ENCODE assay signal across 8 cellular contexts in genomic region chr19:47610902-47611301, GRCh38. TPM values are rescaled to one million over a fixed set of nuclear protein-coding genes. Genes with fewer than 3 reads are reported as not detected.
DNase-seq lines count a peak whose midpoint lies in the region; TF ChIP-seq lines count a peak whose summit lies in the region.

No MANE protein-coding gene starts in this region.

- no peak for TF ChIP-seq RAD21 in liver (IDR thresholded peaks at IDR 0.05)

- H3K4me1 ChIP-seq in liver (ENCODE audit: control insufficient read depth in 4 of 4, insufficient read depth in 4 of 4, low read length in 3 of 4), result peaks cover 7 to 22% (median 14%) of the 10 kb centered on the region in 4 donors

- H3K36me3 ChIP-seq in liver (ENCODE audit: control insufficient read depth in 4 of 4, insufficient read depth in 3 of 4, low read depth in 1 of 4, low read length in 3 of 4), result no peaks in the 10 kb centered on the region

- no peaks in the 10 kb centered on the region for H3K27me3 ChIP-seq in liver (ENCODE audit: control insufficient read depth in 4 of 4, insufficient read depth in 4 of 4, low read length in 3 of 4)

- POLR2A ChIA-PET in activated CD4-positive, alpha-beta T cell treated with anti-CD3 and anti-CD28 coated beads, Interleukin-2, amount 10 ng/mL, durations not matched to agents 7 days and 5 days (lab: Charles Lee), result no interaction called here

- H3K36me3 Mint-ChIP-seq in activated CD4-positive, alpha-beta T cell treated with anti-CD3 and anti-CD28 coated beads, Interleukin-2, amount 10 ng/mL, durations not matched to agents 7 days and 5 days (ENCODE audit: low read depth), result peaks cover 32% of the 10 kb centered on the region

- TF ChIP-seq CTCF in liver (IDR thresholded peaks at IDR 0.05; ENCODE audit: low read depth, low read length, missing input control), result no peak

- H3K4me3 Mint-ChIP-seq in activated CD4-positive, alpha-beta T cell treated with anti-CD3 and anti-CD28 coated beads, Interleukin-2, amount 10 ng/mL, durations not matched to agents 7 days and 5 days, result peak overlapping the region; percentile 73

- peak overlapping the region; percentile 87 for H3K27ac Mint-ChIP-seq in activated CD4-positive, alpha-beta T cell treated with anti-CD3 and anti-CD28 coated beads, Interleukin-2, amount 10 ng/mL, durations not matched to agents 7 days and 5 days

- peaks cover 2% of the 10 kb centered on the region for H3K9me3 Mint-ChIP-seq in activated CD4-positive, alpha-beta T cell treated with anti-CD3 and anti-CD28 coated beads, Interleukin-2, amount 10 ng/mL, durations not matched to agents 7 days and 5 days

- H3K27me3 Mint-ChIP-seq in activated CD4-positive, alpha-beta T cell treated with anti-CD3 and anti-CD28 coated beads, Interleukin-2, amount 10 ng/mL, durations not matched to agents 7 days and 5 days, result no peaks in the 10 kb centered on the region

- no peak overlapping the region for H3K9ac ChIP-seq in liver (ENCODE audit: low read depth in 1 of 2, low read length in 2 of 2)

- peak overlapping the region in 1 of 3 donors; percentile 94 for H3K4me3 ChIP-seq in liver (ENCODE audit: low read depth in 1 of 3, low read length in 3 of 3)

- H3K4me1 Mint-ChIP-seq in activated CD4-positive, alpha-beta T cell treated with anti-CD3 and anti-CD28 coated beads, Interleukin-2, amount 10 ng/mL, durations not matched to agents 7 days and 5 days, result peaks cover 33% of the 10 kb centered on the region

- 57% methylated on average over 7 of the region's 7 CpGs for WGBS in liver

- DNase-seq in activated CD4-positive, alpha-beta T cell treated with anti-CD3 and anti-CD28 coated beads, Interleukin-2, amount 10 ng/mL, durations not matched to agents 7 days and 5 days, result no peak
- no peak for DNase-seq in activated CD4-positive, alpha-beta T cell treated with anti-CD3 and anti-CD28 coated beads for 1 hour
- DNase-seq in amygdala (lab: John Stamatoyannopoulos, UW) (no peak), cerebellum (ENCODE audit: low spot score) (no peak)
- DNase-seq in stimulated activated CD4-positive, alpha-beta T cell treated with anti-CD3 and anti-CD28 coated beads, Interleukin-2, amount 100 ng/mL, for 48 hours, result no peak

- H3K9me3 ChIP-seq in liver (ENCODE audit: control insufficient read depth in 4 of 4, low read length in 3 of 4), result no peaks in the 10 kb centered on the region

- H3K27ac ChIP-seq in angular gyrus (ENCODE audit: low read depth, low read length), result peak overlapping the region; percentile 82
- peak overlapping the region; percentile 81 to 87 for H3K27ac ChIP-seq in liver (ENCODE audit: low read depth in 1 of 2, low read length in 2 of 2)
- H3K27ac ChIP-seq in temporal lobe (ENCODE audit: low read depth, low read length), result peak overlapping the region; percentile 72

- CTCF ChIA-PET in activated CD4-positive, alpha-beta T cell treated with anti-CD3 and anti-CD28 coated beads, Interleukin-2, amount 10 ng/mL, durations not matched to agents 7 days and 5 days (lab: Charles Lee), result interaction anchor here (0.6 to 2.2 kb wide), 9 partner anchors 10 to 174 kb away, joined by 3 to 11 read pairs (median 3); partner anchors contain the start of gene KPTN

TF ChIP-seq in liver, 16 proteins besides CTCF, POLR2A, EP300 and RAD21:
- no peak for TF ChIP-seq HNF4A (conservative IDR thresholded peaks at IDR 0.05)
- TF ChIP-seq SP1 (IDR thresholded peaks at IDR 0.05), result no peak
- no peak for TF ChIP-seq HNF4G (IDR thresholded peaks at IDR 0.05)
- no peak for TF ChIP-seq EGR1 (IDR thresholded peaks at IDR 0.05; ENCODE audit: low read depth in 2 of 2)
- TF ChIP-seq FOXA2 (IDR thresholded peaks at IDR 0.05), result no peak
- TF ChIP-seq, protein P1, sequence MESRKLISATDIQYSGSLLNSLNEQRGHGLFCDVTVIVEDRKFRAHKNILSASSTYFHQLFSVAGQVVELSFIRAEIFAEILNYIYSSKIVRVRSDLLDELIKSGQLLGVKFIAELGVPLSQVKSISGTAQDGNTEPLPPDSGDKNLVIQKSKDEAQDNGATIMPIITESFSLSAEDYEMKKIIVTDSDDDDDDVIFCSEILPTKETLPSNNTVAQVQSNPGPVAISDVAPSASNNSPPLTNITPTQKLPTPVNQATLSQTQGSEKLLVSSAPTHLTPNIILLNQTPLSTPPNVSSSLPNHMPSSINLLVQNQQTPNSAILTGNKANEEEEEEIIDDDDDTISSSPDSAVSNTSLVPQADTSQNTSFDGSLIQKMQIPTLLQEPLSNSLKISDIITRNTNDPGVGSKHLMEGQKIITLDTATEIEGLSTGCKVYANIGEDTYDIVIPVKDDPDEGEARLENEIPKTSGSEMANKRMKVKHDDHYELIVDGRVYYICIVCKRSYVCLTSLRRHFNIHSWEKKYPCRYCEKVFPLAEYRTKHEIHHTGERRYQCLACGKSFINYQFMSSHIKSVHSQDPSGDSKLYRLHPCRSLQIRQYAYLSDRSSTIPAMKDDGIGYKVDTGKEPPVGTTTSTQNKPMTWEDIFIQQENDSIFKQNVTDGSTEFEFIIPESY (IDR thresholded peaks at IDR 0.05), result no peak
- TF ChIP-seq JUND (IDR thresholded peaks at IDR 0.05), result no peak
- TF ChIP-seq TAF1 (conservative IDR thresholded peaks at IDR 0.05), result no peak
- TF ChIP-seq RXRA (IDR thresholded peaks at IDR 0.05), result no peak
- no peak for TF ChIP-seq YY1 (IDR thresholded peaks at IDR 0.05)
- no peak for TF ChIP-seq GABPA (IDR thresholded peaks at IDR 0.05 in 1 of 2, conservative IDR thresholded peaks at IDR 0.05 in 1 of 2)
- no peak for TF ChIP-seq MAX (IDR thresholded peaks at IDR 0.05)
- no peak for TF ChIP-seq REST (IDR thresholded peaks at IDR 0.05)
- TF ChIP-seq NR2F2 (IDR thresholded peaks at IDR 0.05), result no peak
- no peak for TF ChIP-seq FOXA1 (IDR thresholded peaks at IDR 0.05)
- no peak for TF ChIP-seq ATF3 (IDR thresholded peaks at IDR 0.05)
TF ChIP-seq in liver: peak in this region for 0.

RNA-seq across cellular contexts. Expression of gene BICRA, which starts 2.0 kb away (rescaled TPM):
- 10 to 100 TPM; 23.3 to 25.5 TPM for total RNA-seq in activated CD4-positive, alpha-beta T cell treated with anti-CD3 and anti-CD28 coated beads, Interleukin-2, amount 10 ng/mL, durations not matched to agents 7 days and 5 days
- total RNA-seq in liver (1 to 10 TPM; 3.0 to 8.9 TPM), temporal lobe (3.7 TPM), cerebellum (9.1 TPM)
- polyA plus RNA-seq in liver, result 1 to 10 TPM in 1 of 2 donors, under 1 TPM in 1; 0.63 to 2.9 TPM

RNA-seq across cellular contexts. Expression of gene ZNF541, which starts 38.0 kb away (rescaled TPM):
- total RNA-seq in activated CD4-positive, alpha-beta T cell treated with anti-CD3 and anti-CD28 coated beads, Interleukin-2, amount 10 ng/mL, durations not matched to agents 7 days and 5 days, result under 1 TPM; 0.35 to 0.40 TPM
- under 1 TPM; 0.05 to 0.08 TPM for total RNA-seq in liver
- polyA plus RNA-seq in liver, result under 1 TPM in 1 of 2 donors, not detected in 1; 0.09 TPM
- under 0.01 TPM for total RNA-seq in temporal lobe
- total RNA-seq in cerebellum, result 0.91 TPM
